Comparison of ENCODE assay signal across 24 cellular contexts in genomic region chr10:66257801-66258200, GRCh38.
"Had no signal": no experiment of that assay in that cellular context is flagged by ENCODE, and none has a peak within 500 bp of the region (broad histone marks: within the 10 kb centered on the region; RNA-seq: fewer than 3 reads in every experiment).

No MANE protein-coding gene starts in this region.

- H3K27ac ChIP-seq: colonic mucosa, coronary artery, dorsolateral prefrontal cortex, epithelial cell of prostate, esophagus muscularis mucosa, esophagus squamous epithelium, foreskin keratinocyte, gastrocnemius medialis, gastroesophageal sphincter, heart left ventricle, heart right ventricle had no signal

- H3K27me3 ChIP-seq: colonic mucosa, dorsolateral prefrontal cortex, esophagus muscularis mucosa, esophagus squamous epithelium, foreskin keratinocyte, gastrocnemius medialis, gastroesophageal sphincter, heart left ventricle, heart right ventricle had no signal

- H3K4me3 ChIP-seq: colonic mucosa, coronary artery, dorsolateral prefrontal cortex, esophagus muscularis mucosa, esophagus squamous epithelium, gastrocnemius medialis, gastroesophageal sphincter, heart left ventricle, heart right ventricle had no signal

- H3K9me3 ChIP-seq: colonic mucosa, esophagus muscularis mucosa, esophagus squamous epithelium, gastrocnemius medialis, gastroesophageal sphincter, heart left ventricle, heart right ventricle had no signal

- H3K4me1 ChIP-seq: colonic mucosa, esophagus muscularis mucosa, esophagus squamous epithelium, foreskin keratinocyte, gastrocnemius medialis, gastroesophageal sphincter, heart left ventricle had no signal

- DNase-seq: colonic mucosa; cortex of kidney; dermis blood vessel endothelial cell; dorsolateral prefrontal cortex; effector CD4-positive, alpha-beta T cell; effector CD8-positive, alpha-beta T cell; effector memory CD4-positive, alpha-beta T cell; effector memory CD8-positive, alpha-beta T cell; endodermal cell; erythroblast; esophagus squamous epithelium; foreskin fibroblast; foreskin keratinocyte; foreskin melanocyte; gastrocnemius medialis; glutamatergic neuron; head of caudate nucleus; heart left ventricle; heart right ventricle had no signal

- H3K36me3 ChIP-seq: colonic mucosa, esophagus muscularis mucosa, esophagus squamous epithelium, gastrocnemius medialis, gastroesophageal sphincter, heart left ventricle, heart right ventricle had no signal

- ATAC-seq: effector memory CD8-positive, alpha-beta T cell; esophagus mucosa; foreskin keratinocyte; gastrocnemius medialis; gastroesophageal sphincter; heart left ventricle had no signal
